In genomic region chr5:88770290-88771257, GRCh38 we compare ENCODE assay signal across 23 cellular contexts.
DNase-seq lines count a peak whose midpoint lies in the region; ATAC-seq and TF ChIP-seq lines count a peak whose summit lies in the region.
"Had no signal": no experiment of that assay in that cellular context is flagged by ENCODE, and none has a peak within 500 bp of the region (broad histone marks: within the 10 kb centered on the region; RNA-seq: fewer than 3 reads in every experiment).

No MANE protein-coding gene starts in this region.

- ATAC-seq in left cardiac atrium, result no peak
- ATAC-seq in HG02973 (IDR thresholded peaks at IDR 0.05; ENCODE audit: unreplicated experiment), result no peak
- ATAC-seq: activated T-cell treated with anti-CD3 and anti-CD28 coated beads, Interleukin-2, amount 50 U/mL, for 72 hours; lower lobe of right lung had no signal

- H3K9ac ChIP-seq in adipocyte (ENCODE audit: low read length), result no peak overlapping the region
- H3K9ac ChIP-seq: BLaER1 treated with 17β-estradiol and CSF1 and Interleukin-3, amounts not matched to agents 10 nM and 100 nM had no signal

- H3K36me3 ChIP-seq in adipocyte (ENCODE audit: control insufficient read depth, insufficient read depth, low read length, severe bottlenecking), result no peaks in the 10 kb centered on the region
- no peaks in the 10 kb centered on the region for H3K36me3 ChIP-seq in BE2C
- H3K36me3 ChIP-seq: ascending aorta had no signal

- H3K9me3 ChIP-seq in adipocyte (ENCODE audit: control insufficient read depth, low read length) (no peaks in the 10 kb centered on the region), BE2C (no peaks in the 10 kb centered on the region)
- H3K9me3 ChIP-seq: ascending aorta; BLaER1 treated with 17β-estradiol and CSF1 and Interleukin-3, amounts not matched to agents 10 nM and 100 nM; lower lobe of right lung had no signal

- H3K4me3 ChIP-seq in AG10803 (ENCODE audit: low read length) (no peak overlapping the region), adipocyte (ENCODE audit: low read length) (no peak overlapping the region), fibroblast of the aortic adventitia (ENCODE audit: low read depth, low read length) (no peak overlapping the region), BE2C (ENCODE audit: low read depth, low read length) (no peak overlapping the region)
- H3K4me3 ChIP-seq: ascending aorta; BLaER1 treated with 17β-estradiol and CSF1 and Interleukin-3, amounts not matched to agents 10 nM and 100 nM; hepatocyte; lower lobe of right lung had no signal

- intact Hi-C loops in left cardiac atrium (cut with DNase I), result no loop called here

- H3K27me3 ChIP-seq in adipocyte (replicated peaks; ENCODE audit: control insufficient read depth, insufficient read depth, low read length), result no peaks in the 10 kb centered on the region
- H3K27me3 ChIP-seq in BE2C, result no peaks in the 10 kb centered on the region
- H3K27me3 ChIP-seq: ascending aorta; BLaER1 treated with 17β-estradiol and CSF1 and Interleukin-3, amounts not matched to agents 10 nM and 100 nM; hepatocyte had no signal

- H3K4me1 ChIP-seq in adipocyte (ENCODE audit: control insufficient read depth, insufficient read depth, low read length), result peaks cover 23% of the 10 kb centered on the region
- H3K4me1 ChIP-seq in BE2C, result no peaks in the 10 kb centered on the region
- H3K4me1 ChIP-seq: lower lobe of right lung had no signal

- TF ChIP-seq CTCF in AG10803 (conservative IDR thresholded peaks at IDR 0.05; ENCODE audit: low read length) (no peak), fibroblast of the aortic adventitia (IDR thresholded peaks at IDR 0.05; ENCODE audit: insufficient read depth, low read length) (no peak), BE2C (IDR thresholded peaks at IDR 0.05; ENCODE audit: low read depth, low read length) (no peak)

- DNase-seq in AG10803 (ENCODE audit: low read depth), result peak; percentile 11
- peak; percentile 73 for DNase-seq in HT1080 (ENCODE audit: low read depth)
- DNase-seq in adipocyte (ENCODE audit: low read depth), result peak; percentile 8
- peak; percentile 58 for DNase-seq in fibroblast of the aortic adventitia (ENCODE audit: low read depth)
- no peak for DNase-seq in left cardiac atrium
- DNase-seq in BE2C, result no peak
- DNase-seq in activated CD4-positive, alpha-beta T cell treated with anti-CD3 and anti-CD28 coated beads, Interleukin-2, amount 50 U/mL, for 1 hour, result no peak
- DNase-seq: 8988T; activated CD4-positive, CD25-positive, alpha-beta regulatory T cell treated with anti-CD3 and anti-CD28 coated beads, Interleukin-2, amount 50 U/mL, for 72 hours; activated naive CD4-positive, alpha-beta T cell treated with anti-CD3 and anti-CD28 coated beads, Interleukin-2, amount 10 ng/mL, durations not matched to agents 7 days and 5 days; activated T-cell treated with anti-CD3 and anti-CD28 coated beads, Interleukin-2, amount 50 U/mL, for 72 hours; effector memory CD4-positive, alpha-beta T cell; GDM1; Karpas-422; lower lobe of right lung; NCI-H2081; nucleus accumbens; retina; stimulated activated CD4-positive, alpha-beta T cell treated with anti-CD3 and anti-CD28 coated beads, Interleukin-12 subunit alpha, Interleukin-12 subunit beta, amount 100 ng/mL, for 4 hours had no signal

Comparison
In these comparisons a context has a peak if more than half of its experiments do, and no peak if none do; other contexts are left out.
1. DNase-seq: peak in AG10803 (single experiment), HT1080 (single experiment), adipocyte (single experiment) and fibroblast of the aortic adventitia (single experiment); none in left cardiac atrium (single experiment), BE2C (single experiment) and activated CD4-positive, alpha-beta T cell treated with anti-CD3 and anti-CD28 coated beads, Interleukin-2, amount 50 U/mL, for 1 hour (single experiment).